ENCODE assay signal across 20 cellular contexts in the genomic region with DNA sequence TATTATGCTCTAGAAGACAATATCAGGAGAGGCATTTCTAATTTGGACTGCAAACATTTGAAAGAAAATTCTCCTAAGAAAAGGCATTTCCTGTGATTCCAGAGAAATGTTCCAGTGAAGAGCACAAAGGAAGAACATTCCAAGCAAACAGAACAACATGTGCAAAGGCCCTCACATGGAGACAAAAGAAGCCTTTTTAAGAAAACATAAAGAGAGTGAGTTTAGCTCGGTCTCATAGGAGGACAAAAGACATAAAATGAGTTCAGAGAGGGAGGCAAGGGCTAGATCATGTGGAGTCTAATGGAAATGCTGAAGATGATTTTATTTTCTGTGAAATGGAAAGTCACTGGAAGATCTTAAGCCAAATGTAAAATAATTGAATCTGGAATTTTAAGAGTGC.
DNase-seq lines count a peak whose midpoint lies in the region; ATAC-seq and TF ChIP-seq lines count a peak whose summit lies in the region.
"Had no signal": no experiment of that assay in that cellular context is flagged by ENCODE, and none has a peak within 500 bp of the region (broad histone marks: within the 10 kb centered on the region; RNA-seq: fewer than 3 reads in every experiment).

No MANE protein-coding gene starts in this region.

- H3K9me3 ChIP-seq in neural progenitor cell (ENCODE audit: low read depth) (no peaks in the 10 kb centered on the region), suprapubic skin (no peaks in the 10 kb centered on the region)
- H3K9me3 ChIP-seq: Caco-2 had no signal

- H3K79me2 ChIP-seq in neural progenitor cell (ENCODE audit: low read depth): no peaks in the 10 kb centered on the region

- no peaks in the 10 kb centered on the region for H3F3A ChIP-seq in neural progenitor cell (ENCODE audit: low read depth)

- no peak for ATAC-seq in GM18858 (IDR thresholded peaks at IDR 0.05; ENCODE audit: unreplicated experiment)
- ATAC-seq in GM18519 (IDR thresholded peaks at IDR 0.05; ENCODE audit: low FRiP score, unreplicated experiment): no peak
- ATAC-seq: HCT116, PC-3 had no signal

- H3K4me1 ChIP-seq in neural progenitor cell (peaks cover 9% of the 10 kb centered on the region), suprapubic skin (no peaks in the 10 kb centered on the region)
- H3K4me1 ChIP-seq: Caco-2 had no signal

- H3K36me3 Mint-ChIP-seq in neural progenitor cell: no peaks in the 10 kb centered on the region

- H3K36me3 ChIP-seq in neural progenitor cell (no peaks in the 10 kb centered on the region), suprapubic skin (no peaks in the 10 kb centered on the region)

- no peaks in the 10 kb centered on the region for H3K9me3 Mint-ChIP-seq in neural progenitor cell
- H3K9me3 Mint-ChIP-seq: CD4-positive, alpha-beta T cell had no signal

- peak overlapping the region; percentile 22 for H2AFZ ChIP-seq in neural progenitor cell (replicated peaks)
- H2AFZ ChIP-seq: GM23248 had no signal

- H3K4me3 Mint-ChIP-seq in neural progenitor cell: no peak overlapping the region
- H3K4me3 Mint-ChIP-seq: CD4-positive, alpha-beta T cell had no signal

- peak; percentile 42 for DNase-seq in EH (ENCODE audit: low read depth)
- peak; percentile 26 for DNase-seq in LHCN-M2 (ENCODE audit: low read depth)
- peak; percentile 49 to 65 for DNase-seq in cardiac fibroblast (ENCODE audit: low read depth in 2 of 2)
- no peak for DNase-seq in neural progenitor cell (ENCODE audit: low spot score)
- DNase-seq in islet precursor cell: no peak
- no peak for DNase-seq in suprapubic skin (ENCODE audit: low spot score in 2 of 2)
- DNase-seq: Caco-2; CD4-positive, alpha-beta T cell; GF-D8; GM23248; KG1; NCI-H187; NCI-H2107; NCI-H510A treated with DMSO at 0.1 percent for 48 hours; PC-3; RPMI8226; SIG-M5 had no signal

- H3K4me3 ChIP-seq in cardiac fibroblast (replicated peaks in 1 of 2; ENCODE audit: low read depth in 2 of 2, low read length in 2 of 2) (no peak overlapping the region), neural progenitor cell (no peak overlapping the region), suprapubic skin (no peak overlapping the region)
- H3K4me3 ChIP-seq: GM23248 had no signal

- TF ChIP-seq EP300 in suprapubic skin (IDR thresholded peaks at IDR 0.05): no peak

- TF ChIP-seq CTCF in cardiac fibroblast (IDR thresholded peaks at IDR 0.05; ENCODE audit: low read depth, low read length) (no peak), neural progenitor cell (IDR thresholded peaks at IDR 0.05) (no peak), suprapubic skin (IDR thresholded peaks at IDR 0.05) (no peak)

- H4K20me1 ChIP-seq in neural progenitor cell (ENCODE audit: low read depth): no peaks in the 10 kb centered on the region

- 71% methylated on average over 1 of the region's 1 CpG for WGBS in suprapubic skin

- H3K27me3 Mint-ChIP-seq in neural progenitor cell (ENCODE audit: insufficient read depth, low read depth): peaks cover 2% of the 10 kb centered on the region
- H3K27me3 Mint-ChIP-seq: CD4-positive, alpha-beta T cell had no signal

- peak overlapping the region; percentile 0 for H3K27ac Mint-ChIP-seq in neural progenitor cell
- H3K27ac Mint-ChIP-seq: CD4-positive, alpha-beta T cell had no signal

- no peak overlapping the region for H3K9ac ChIP-seq in neural progenitor cell
- H3K9ac ChIP-seq: GM23248 had no signal

- H3K4me2 ChIP-seq in neural progenitor cell: no peak overlapping the region

- H3K27ac ChIP-seq in neural progenitor cell (peak overlapping the region; percentile 21), suprapubic skin (no peak overlapping the region)
- H3K27ac ChIP-seq: GM23248 had no signal

- TF ChIP-seq POLR2A in suprapubic skin (IDR thresholded peaks at IDR 0.05): no peak

- H3K27me3 ChIP-seq in neural progenitor cell: no peaks in the 10 kb centered on the region
- H3K27me3 ChIP-seq in suprapubic skin: no peaks in the 10 kb centered on the region

- peaks cover 11% of the 10 kb centered on the region for H3K4me1 Mint-ChIP-seq in neural progenitor cell

Comparison
In these comparisons a context has a peak if more than half of its experiments do, and no peak if none do; other contexts are left out.
1. DNase-seq: peak in EH (single experiment), LHCN-M2 (single experiment) and cardiac fibroblast (2 of 2); none in neural progenitor cell (single experiment), islet precursor cell (single experiment) and suprapubic skin (0 of 2).